ENCODE assay signal across 8 cellular contexts in genomic region chr3:31695280-31696008, GRCh38.
DNase-seq lines count a peak whose midpoint lies in the region; ATAC-seq and TF ChIP-seq lines count a peak whose summit lies in the region.

No MANE protein-coding gene starts in this region.

- H3K9me3 ChIP-seq in A673 (ENCODE audit: low read depth, low read length, poor library complexity, severe bottlenecking) = no peaks in the 10 kb centered on the region
- H3K9me3 ChIP-seq in Panc1 (ENCODE audit: control insufficient read depth, insufficient read depth, low read depth, low read length) = no peaks in the 10 kb centered on the region

- H3K36me3 ChIP-seq in A673 (ENCODE audit: insufficient read depth, low read length, poor library complexity, severe bottlenecking) (no peaks in the 10 kb centered on the region), Panc1 (ENCODE audit: control insufficient read depth, insufficient read depth, low read length) (no peaks in the 10 kb centered on the region)

- H3K27ac ChIP-seq in A673 (ENCODE audit: low read depth, low read length, poor library complexity, severe bottlenecking) = no peak overlapping the region
- no peak overlapping the region for H3K27ac ChIP-seq in Panc1 (ENCODE audit: low read length)

- intact Hi-C loops in A673 (cut with micrococcal nuclease; ENCODE audit: unreplicated experiment) = no loop called here
- intact Hi-C loops in Panc1 (cut with micrococcal nuclease; ENCODE audit: unreplicated experiment) = no loop called here

- in situ Hi-C loops in Panc1 (cut with HindIII; ENCODE audit: low pct_unique_long_range_greater_than_20kb, low sequenced_read_pairs) = no loop called here

- POLR2A ChIA-PET in A673 (lab: Charles Lee; ENCODE audit: low non-redundant PET) (no interaction called here), Panc1 (lab: Charles Lee) (interaction anchor here (0.7 kb wide), 1 partner anchor 820 kb away, joined by 5 read pairs; no protein-coding TSS in a partner anchor)

- no TSS peak for BruUV-seq in A673 (replicated peaks; lab: Mats Ljungman, UMichigan)
- BruUV-seq in Panc1 (replicated peaks; lab: Mats Ljungman, UMichigan) = TSS peak; percentile 6

- CTCF ChIA-PET in A673 (lab: Charles Lee) = no interaction called here
- CTCF ChIA-PET in Panc1 (lab: Charles Lee) = no interaction called here

- peak; percentile 27; the same call in 1 of the 2 replicates for TF ChIP-seq CTCF in A673 (conservative IDR thresholded peaks at IDR 0.05; ENCODE audit: low read depth, low read length)
- peak; percentile 43 for TF ChIP-seq CTCF in Panc1 (IDR thresholded peaks at IDR 0.05)
- no peak for TF ChIP-seq CTCF in epithelial cell of esophagus (IDR thresholded peaks at IDR 0.05; ENCODE audit: insufficient read depth, low read depth, low read length, missing control alignments)

- no peak overlapping the region for H3K4me3 ChIP-seq in A673 (ENCODE audit: low read depth, low read length, poor library complexity, severe bottlenecking)
- no peak overlapping the region for H3K4me3 ChIP-seq in Panc1 (ENCODE audit: low read depth in 2 of 2, low read length in 2 of 2)
- no peak overlapping the region for H3K4me3 ChIP-seq in epithelial cell of esophagus (ENCODE audit: low read length)

- H3K4me1 ChIP-seq in A673 (ENCODE audit: insufficient read depth, low read length, poor library complexity, severe bottlenecking) (no peaks in the 10 kb centered on the region), Panc1 (ENCODE audit: control insufficient read depth, insufficient read depth, low read length) (no peaks in the 10 kb centered on the region)

- ATAC-seq in GM19043 (IDR thresholded peaks at IDR 0.05; ENCODE audit: low read depth, unreplicated experiment) (peak; percentile 56), Panc1 (no peak)

- H3K27me3 ChIP-seq in A673 (replicated peaks; ENCODE audit: insufficient read depth, low read depth, low read length, poor library complexity) (no peaks in the 10 kb centered on the region), Panc1 (ENCODE audit: control insufficient read depth, insufficient read depth, low read length) (no peaks in the 10 kb centered on the region)

- DNase-seq in A673 (ENCODE audit: low spot score) (peak; percentile 13), Panc1 (ENCODE audit: low read depth, low spot score) (no peak), epithelial cell of esophagus (ENCODE audit: low read depth) (peak; percentile 17), NCI-H2171 treated with DMSO at 0.1 percent for 48 hours (lab: John Stamatoyannopoulos, UW) (no peak), NCI-H510A (lab: John Stamatoyannopoulos, UW) (no peak), NOMO-1 treated with DMSO at 0.1 percent for 48 hours (lab: John Stamatoyannopoulos, UW; ENCODE audit: unreplicated experiment) (no peak), HuH-7.5 (ENCODE audit: low spot score) (no peak)

Comparison
In these comparisons a context has a peak if more than half of its experiments do, and no peak if none do; other contexts are left out.
1. DNase-seq: peak in A673 (single experiment) and epithelial cell of esophagus (single experiment); none in Panc1 (single experiment), NCI-H2171 treated with DMSO at 0.1 percent for 48 hours (single experiment), NCI-H510A (single experiment), NOMO-1 treated with DMSO at 0.1 percent for 48 hours (single experiment) and HuH-7.5 (single experiment).